ENCODE assay signal across 8 cellular contexts in the genomic region with DNA sequence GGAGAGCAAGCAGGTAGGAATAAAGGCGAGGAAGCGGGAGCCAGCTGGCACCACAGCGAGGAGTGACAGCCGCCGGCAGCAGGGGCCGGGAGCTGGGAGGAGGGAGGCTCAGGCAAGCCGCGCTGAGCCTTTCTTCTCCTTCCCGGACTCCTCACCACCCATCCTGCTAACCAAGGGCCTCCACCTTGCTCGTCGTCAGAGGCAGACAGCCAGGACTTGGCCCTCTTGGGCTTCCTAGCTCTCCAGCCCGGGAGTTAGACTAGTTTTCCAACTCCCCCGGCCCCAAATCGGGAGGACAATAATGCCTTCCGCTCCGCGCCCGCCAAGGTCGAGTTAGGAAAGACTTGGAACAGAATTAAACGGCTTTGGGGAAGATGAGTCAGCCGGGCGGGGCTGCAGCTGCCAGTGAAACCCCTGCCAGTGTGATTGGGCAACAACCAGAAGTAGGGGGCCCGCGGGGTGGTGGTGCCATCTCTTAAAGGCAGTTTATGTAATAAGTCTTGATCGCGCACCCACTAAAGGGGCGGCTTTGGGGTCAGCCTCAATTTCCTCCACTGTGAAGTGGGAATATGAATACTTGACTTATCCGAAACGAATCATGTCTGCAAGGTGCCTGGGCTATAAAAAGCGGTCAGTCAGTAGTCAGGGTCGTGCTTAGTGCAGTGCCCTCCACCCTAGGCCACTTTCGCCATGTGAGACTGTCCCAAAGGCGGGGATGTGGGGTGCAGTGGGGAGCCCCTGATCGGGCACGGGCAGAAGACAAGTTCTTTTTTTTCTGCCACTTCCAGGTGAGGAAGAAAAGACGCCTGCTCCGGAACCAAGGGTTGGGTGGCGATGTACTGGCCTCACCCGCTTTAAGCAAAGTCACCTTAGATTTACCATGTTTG. TPM values are rescaled to one million over a fixed set of nuclear protein-coding genes. Genes with fewer than 3 reads are reported as not detected.
A peak's percentile ranks its signal among the peaks of the same experiment; 100 is the strongest.
DNase-seq lines count a peak whose midpoint lies in the region; ATAC-seq lines count a peak whose summit lies in the region.

No MANE protein-coding gene starts in this region.

- intact Hi-C loops in right cardiac atrium (cut with DNase I): no loop called here

- 14% methylated on average over 39 of the region's 39 CpGs for WGBS in right cardiac atrium

- peak overlapping the region; percentile 48 for H3K27ac ChIP-seq in angular gyrus (ENCODE audit: low read depth, low read length)
- H3K27ac ChIP-seq in right cardiac atrium (ENCODE audit: low read length): peak overlapping the region; percentile 48

- no peaks in the 10 kb centered on the region for H3K9me3 ChIP-seq in right cardiac atrium (ENCODE audit: control insufficient read depth, low read length)

- ATAC-seq in activated CD4-positive, CD25-positive, alpha-beta regulatory T cell treated with anti-CD3 and anti-CD28 coated beads, Interleukin-2, amount 50 U/mL, for 24 hours: no peak
- ATAC-seq in right cardiac atrium (peak; percentile 62 to 86), GM18870 (IDR thresholded peaks at IDR 0.05; ENCODE audit: unreplicated experiment) (no peak)

- H3K4me1 ChIP-seq in right cardiac atrium (ENCODE audit: control insufficient read depth, insufficient read depth, low read length): no peaks in the 10 kb centered on the region

- no peaks in the 10 kb centered on the region for H3K27me3 ChIP-seq in right cardiac atrium (ENCODE audit: control insufficient read depth, insufficient read depth)

- H3K4me3 ChIP-seq in right cardiac atrium (ENCODE audit: low read length): peak overlapping the region; percentile 35

- DNase-seq in activated CD4-positive, CD25-positive, alpha-beta regulatory T cell treated with anti-CD3 and anti-CD28 coated beads, Interleukin-2, amount 50 U/mL, for 72 hours: peak; percentile 39
- DNase-seq in NCI-H82 treated with DMSO at 0.1 percent for 48 hours (lab: John Stamatoyannopoulos, UW; ENCODE audit: unreplicated experiment) (peak; percentile 14), right cardiac atrium (peak; percentile 80 to 88 (median 84)), renal cortical epithelial cell (ENCODE audit: low read depth) (peak; percentile 43), OCI-M2 (lab: John Stamatoyannopoulos, UW; ENCODE audit: unreplicated experiment) (no peak)

RNA-seq across cellular contexts. Expression of a gene that starts 6.7 kb away (rescaled TPM):
- total RNA-seq in right cardiac atrium: 100 to 1,000 TPM in 2 of 4 donors, 10 to 100 TPM in 2; 89.3 to 113 (median 106) TPM
- 107 TPM for polyA plus RNA-seq in right cardiac atrium
- 72.0 and 82.8 TPM in 2 replicates for total RNA-seq in renal cortical epithelial cell

RNA-seq across cellular contexts. Expression of a gene that starts 18.2 kb away (rescaled TPM):
- total RNA-seq in right cardiac atrium: 1 to 10 TPM in 1 of 4 donors, under 1 TPM in 3; 0.67 to 1.8 (median 0.83) TPM
- polyA plus RNA-seq in right cardiac atrium: 1.1 TPM
- total RNA-seq in renal cortical epithelial cell: 1.2 and 2.8 TPM in 2 replicates

RNA-seq across cellular contexts. Expression of a gene that starts 18.4 kb away (rescaled TPM):
- 10 to 100 TPM; 41.9 to 50.3 (median 49.2) TPM for total RNA-seq in right cardiac atrium
- 9.4 TPM for polyA plus RNA-seq in right cardiac atrium
- 6.8 and 40.7 TPM in 2 replicates for total RNA-seq in renal cortical epithelial cell

Comparison
In these comparisons a context has a peak if more than half of its experiments do, and no peak if none do; other contexts are left out.
1. ATAC-seq: peak in right cardiac atrium (2 of 2); none in activated CD4-positive, CD25-positive, alpha-beta regulatory T cell treated with anti-CD3 and anti-CD28 coated beads, Interleukin-2, amount 50 U/mL, for 24 hours (0 of 2) and GM18870 (single experiment).